Comparison of ENCODE assay signal across 11 cellular contexts in the genomic region with DNA sequence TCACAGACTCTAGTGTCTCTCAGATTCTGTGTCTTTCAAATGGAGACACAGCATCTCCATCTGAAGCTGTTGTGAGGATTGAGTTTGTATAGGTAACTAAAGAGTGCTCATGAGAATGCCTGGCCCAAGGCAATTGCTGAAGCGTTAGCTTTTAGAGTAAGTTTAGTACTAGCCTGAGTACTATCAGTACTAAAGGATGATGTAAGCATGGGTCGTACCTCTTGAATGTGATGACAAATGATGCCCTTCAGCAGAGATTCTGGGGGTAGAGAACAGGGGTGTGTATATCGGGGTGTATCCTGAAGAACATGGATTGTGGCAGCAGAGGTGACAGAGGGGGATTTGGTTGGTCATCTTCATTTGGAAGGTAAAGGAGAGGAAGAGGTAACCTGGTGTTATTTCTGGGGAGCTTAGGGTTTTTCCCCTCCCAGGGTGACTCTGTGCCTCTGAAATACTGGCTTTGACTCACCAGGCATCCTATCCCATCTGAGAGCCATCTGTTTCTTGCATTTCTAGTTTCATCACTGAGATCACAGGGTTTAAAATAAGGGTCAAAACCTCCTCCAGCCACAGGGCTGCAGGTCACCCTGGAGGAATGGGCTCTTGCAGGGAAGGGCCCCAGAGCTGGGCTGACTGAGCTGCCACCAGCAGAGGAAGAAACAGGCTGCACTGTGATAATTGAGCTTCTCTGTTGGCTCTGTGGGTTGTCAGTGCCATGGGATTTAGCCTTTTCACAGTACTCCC.
A peak's percentile ranks its signal among the peaks of the same experiment; 100 is the strongest.
DNase-seq lines count a peak whose midpoint lies in the region; ATAC-seq, FAIRE-seq and TF ChIP-seq lines count a peak whose summit lies in the region.
"Had no signal": no experiment of that assay in that cellular context is flagged by ENCODE, and none has a peak within 500 bp of the region (broad histone marks: within the 10 kb centered on the region; RNA-seq: fewer than 3 reads in every experiment).

No MANE protein-coding gene starts in this region.

- peak; percentile 97 for FAIRE-seq in GM12892 (lab: Jason Lieb, UNC)
- FAIRE-seq: G401.6 had no signal

- peak; percentile 69; the same call in 1 of the 2 replicates for TF ChIP-seq POLR2A in GM12892 (IDR thresholded peaks at IDR 0.05; ENCODE audit: low read depth, low read length)

- ATAC-seq in GM21447 (IDR thresholded peaks at IDR 0.05; ENCODE audit: unreplicated experiment): peak; percentile 73
- peak; percentile 84 for ATAC-seq in HG03354 (IDR thresholded peaks at IDR 0.05; ENCODE audit: poor library complexity, severe bottlenecking, unreplicated experiment)
- no peak for ATAC-seq in HG03571 (IDR thresholded peaks at IDR 0.05; ENCODE audit: unreplicated experiment)

- DNase-seq in GM12892 (ENCODE audit: insufficient read length) (peak; percentile 14), kidney tubule cell (ENCODE audit: low spot score) (peak; percentile 16), iPS-NIHi7 (ENCODE audit: extremely low spot score) (no peak), NCI-H524 (lab: John Stamatoyannopoulos, UW) (no peak), SHP77 treated with DMSO at 0.1 percent for 48 hours (lab: John Stamatoyannopoulos, UW) (no peak)
- DNase-seq: NK-92 treated with Interleukin-12 subunit alpha and Interleukin-12 subunit beta, amount 100 ng/mL, for 24 hours; occipital lobe had no signal

Comparison
In these comparisons a context has a peak if more than half of its experiments do, and no peak if none do; other contexts are left out.
1. DNase-seq: peak in GM12892 (single experiment) and kidney tubule cell (single experiment); none in iPS-NIHi7 (single experiment), NCI-H524 (0 of 2) and SHP77 treated with DMSO at 0.1 percent for 48 hours (single experiment).